ENCODE assay signal across 15 cellular contexts in genomic region chr7:7272294-7272693, GRCh38.
"Had no signal": no experiment of that assay in that cellular context is flagged by ENCODE, and none has a peak within 500 bp of the region (broad histone marks: within the 10 kb centered on the region; RNA-seq: fewer than 3 reads in every experiment).

No MANE protein-coding gene starts in this region.

- H3K27ac ChIP-seq: breast epithelium, lower lobe of right lung, right atrium auricular region had no signal

- H3K9me3 ChIP-seq: breast epithelium, lower lobe of right lung, right atrium auricular region had no signal

- H3K4me1 ChIP-seq: breast epithelium, lower lobe of right lung, right atrium auricular region had no signal

- H3K4me3 ChIP-seq: breast epithelium, lower lobe of right lung, right atrium auricular region, smooth muscle cell had no signal

- H3K27me3 ChIP-seq: breast epithelium, right atrium auricular region had no signal

- H3K36me3 ChIP-seq: breast epithelium, lower lobe of right lung, right atrium auricular region had no signal

- DNase-seq: activated CD4-positive, alpha-beta memory T cell treated with anti-CD3 and anti-CD28 coated beads for 36 hours; activated gamma-delta T cell treated with Interleukin-2 at 50 U/mL for 16 hours; activated naive CD8-positive, alpha-beta T cell treated with anti-CD3 and anti-CD28 coated beads for 36 hours; activated T-cell treated with anti-CD3 and anti-CD28 coated beads, Interleukin-2, amount 50 U/mL, for 48 hours; aorta; left cardiac atrium; lower lobe of right lung; midbrain; naive thymus-derived CD4-positive, alpha-beta T cell; posterior cingulate gyrus; T-helper 9 cell had no signal

- H3K4me2 ChIP-seq: smooth muscle cell had no signal

- ATAC-seq: left cardiac atrium; lower lobe of right lung; naive thymus-derived CD4-positive, alpha-beta T cell; stimulated activated effector memory CD8-positive, alpha-beta T cell treated with anti-CD3 and anti-CD28 coated beads, Interleukin-12 subunit alpha, Interleukin-12 subunit beta, amount 100 ng/mL, for 72 hours had no signal
